Comparison of ENCODE assay signal across 14 cellular contexts in genomic region chr20:64130876-64131275, GRCh38. TPM values are rescaled to one million over a fixed set of nuclear protein-coding genes. Genes with fewer than 3 reads are reported as not detected.
A peak's percentile ranks its signal among the peaks of the same experiment; 100 is the strongest.
DNase-seq lines count a peak whose midpoint lies in the region; ATAC-seq and TF ChIP-seq lines count a peak whose summit lies in the region.
"Had no signal": no experiment of that assay in that cellular context is flagged by ENCODE, and none has a peak within 500 bp of the region (broad histone marks: within the 10 kb centered on the region; RNA-seq: fewer than 3 reads in every experiment).

No MANE protein-coding gene starts in this region.

- no peak overlapping the region for H3K4me3 Mint-ChIP-seq in activated naive CD4-positive, alpha-beta T cell treated with anti-CD3 and anti-CD28 coated beads, Interleukin-2, amount 10 ng/mL, durations not matched to agents 7 days and 5 days
- H3K4me3 Mint-ChIP-seq in activated naive CD4-positive, alpha-beta T cell treated with anti-CD3 and anti-CD28 coated beads for 36 hours = no peak overlapping the region
- H3K4me3 Mint-ChIP-seq: CD4-positive, alpha-beta T cell; HFFc6 had no signal

- no peak for ATAC-seq in RWPE2 (ENCODE audit: low read depth)

- no peak for TF ChIP-seq POLR2A in suprapubic skin (IDR thresholded peaks at IDR 0.05)

- H3K4me3 ChIP-seq in RWPE2 (ENCODE audit: severe bottlenecking) (no peak overlapping the region), suprapubic skin (no peak overlapping the region)
- H3K4me3 ChIP-seq: MG63 had no signal

- no peaks in the 10 kb centered on the region for H3K4me1 Mint-ChIP-seq in activated naive CD4-positive, alpha-beta T cell treated with anti-CD3 and anti-CD28 coated beads, Interleukin-2, amount 10 ng/mL, durations not matched to agents 7 days and 5 days
- no peaks in the 10 kb centered on the region for H3K4me1 Mint-ChIP-seq in activated naive CD4-positive, alpha-beta T cell treated with anti-CD3 and anti-CD28 coated beads for 36 hours (ENCODE audit: low read depth)

- CTCF ChIA-PET in activated naive CD4-positive, alpha-beta T cell treated with anti-CD3 and anti-CD28 coated beads, Interleukin-2, amount 10 ng/mL, durations not matched to agents 7 days and 5 days (lab: Charles Lee) = no interaction called here
- CTCF ChIA-PET in activated naive CD4-positive, alpha-beta T cell treated with anti-CD3 and anti-CD28 coated beads for 36 hours (lab: Charles Lee) = interaction anchor here (0.9 kb wide), 1 partner anchor 11 kb away, joined by 3 read pairs; no protein-coding TSS in a partner anchor

- TF ChIP-seq CTCF in RWPE2 (IDR thresholded peaks at IDR 0.05; ENCODE audit: poor library complexity, severe bottlenecking) = no peak
- TF ChIP-seq CTCF in suprapubic skin (IDR thresholded peaks at IDR 0.05) = no peak

- H3K9me3 ChIP-seq in RWPE2 (ENCODE audit: severe bottlenecking) (no peaks in the 10 kb centered on the region), suprapubic skin (no peaks in the 10 kb centered on the region)

- peak; percentile 14 for DNase-seq in activated naive CD4-positive, alpha-beta T cell treated with anti-CD3 and anti-CD28 coated beads, Interleukin-2, amount 10 ng/mL, durations not matched to agents 7 days and 5 days
- DNase-seq in activated naive CD4-positive, alpha-beta T cell treated with anti-CD3 and anti-CD28 coated beads for 36 hours = no peak
- DNase-seq in RWPE2 (ENCODE audit: low spot score) (peak; percentile 71), mesenteric fat pad (ENCODE audit: low spot score) (peak; percentile 43), suprapubic skin (ENCODE audit: low spot score in 2 of 2) (peak; percentile 19 to 47), G401 (ENCODE audit: low spot score) (no peak)
- DNase-seq in central memory CD4-positive, alpha-beta T cell = no peak
- DNase-seq: CD4-positive, alpha-beta T cell; Kasumi-1; NCI-H1048; NCI-H1436 treated with DMSO at 0.1 percent for 48 hours had no signal

- H3K27ac Mint-ChIP-seq in activated naive CD4-positive, alpha-beta T cell treated with anti-CD3 and anti-CD28 coated beads, Interleukin-2, amount 10 ng/mL, durations not matched to agents 7 days and 5 days = no peak overlapping the region
- no peak overlapping the region for H3K27ac Mint-ChIP-seq in activated naive CD4-positive, alpha-beta T cell treated with anti-CD3 and anti-CD28 coated beads for 36 hours
- H3K27ac Mint-ChIP-seq: CD4-positive, alpha-beta T cell; HFFc6 had no signal

- no peak overlapping the region for H3K27ac ChIP-seq in RWPE2 (ENCODE audit: poor library complexity, severe bottlenecking)
- H3K27ac ChIP-seq in suprapubic skin = no peak overlapping the region

- H3K36me3 Mint-ChIP-seq in activated naive CD4-positive, alpha-beta T cell treated with anti-CD3 and anti-CD28 coated beads, Interleukin-2, amount 10 ng/mL, durations not matched to agents 7 days and 5 days = no peaks in the 10 kb centered on the region
- no peaks in the 10 kb centered on the region for H3K36me3 Mint-ChIP-seq in activated naive CD4-positive, alpha-beta T cell treated with anti-CD3 and anti-CD28 coated beads for 36 hours (ENCODE audit: low read depth)

- 87% methylated on average over 10 of the region's 10 CpGs for WGBS in suprapubic skin

- TF ChIP-seq EP300 in suprapubic skin (IDR thresholded peaks at IDR 0.05) = no peak

- H3K4me1 ChIP-seq in RWPE2 (ENCODE audit: insufficient read depth, poor library complexity, severe bottlenecking) = no peaks in the 10 kb centered on the region
- no peaks in the 10 kb centered on the region for H3K4me1 ChIP-seq in suprapubic skin
- H3K4me1 ChIP-seq: Caco-2 had no signal

- H3K36me3 ChIP-seq in RWPE2 (ENCODE audit: low read depth) (no peaks in the 10 kb centered on the region), suprapubic skin (no peaks in the 10 kb centered on the region)
- H3K36me3 ChIP-seq: MG63 had no signal

- peaks cover 12% of the 10 kb centered on the region for H3K27me3 Mint-ChIP-seq in activated naive CD4-positive, alpha-beta T cell treated with anti-CD3 and anti-CD28 coated beads, Interleukin-2, amount 10 ng/mL, durations not matched to agents 7 days and 5 days
- peaks cover 6% of the 10 kb centered on the region for H3K27me3 Mint-ChIP-seq in activated naive CD4-positive, alpha-beta T cell treated with anti-CD3 and anti-CD28 coated beads for 36 hours (ENCODE audit: low read depth)

- H3K9me3 Mint-ChIP-seq in activated naive CD4-positive, alpha-beta T cell treated with anti-CD3 and anti-CD28 coated beads, Interleukin-2, amount 10 ng/mL, durations not matched to agents 7 days and 5 days = no peaks in the 10 kb centered on the region
- no peaks in the 10 kb centered on the region for H3K9me3 Mint-ChIP-seq in activated naive CD4-positive, alpha-beta T cell treated with anti-CD3 and anti-CD28 coated beads for 36 hours
- H3K9me3 Mint-ChIP-seq: CD4-positive, alpha-beta T cell; HFFc6 had no signal

- H3K27me3 ChIP-seq in RWPE2 (ENCODE audit: insufficient read depth, poor library complexity, severe bottlenecking) (peaks cover 32% of the 10 kb centered on the region), suprapubic skin (peaks cover 33% of the 10 kb centered on the region)

- intact Hi-C loops in activated naive CD4-positive, alpha-beta T cell treated with anti-CD3 and anti-CD28 coated beads for 36 hours (cut with micrococcal nuclease) = no loop called here

- in situ Hi-C loops in G401 (cut with HindIII; ENCODE audit: low sequenced_read_pairs) = no loop called here

RNA-seq across cellular contexts. Expression of gene NPBWR2, which starts 23.5 kb away (rescaled TPM):
- not detected for total RNA-seq in activated naive CD4-positive, alpha-beta T cell treated with anti-CD3 and anti-CD28 coated beads for 36 hours
- total RNA-seq in mesenteric fat pad = not detected
- total RNA-seq in suprapubic skin = not detected
- not detected in 2 replicates for total RNA-seq in G401 (2014; rRNA removed; shearing (Covaris generic))
- total RNA-seq: Caco-2, HFFc6 had no signal

RNA-seq across cellular contexts. Expression of gene MYT1, which starts 33.4 kb away (rescaled TPM):
- total RNA-seq in activated naive CD4-positive, alpha-beta T cell treated with anti-CD3 and anti-CD28 coated beads for 36 hours = under 1 TPM; 0.05 TPM
- total RNA-seq in mesenteric fat pad (not detected), suprapubic skin (under 1 TPM in 1 of 4 donors, not detected in 3; 0.34 TPM)
- total RNA-seq in G401 (2014; rRNA removed; shearing (Covaris generic)) = 0.12 and 0.20 TPM in 2 replicates
- total RNA-seq: HFFc6 had no signal

RNA-seq across cellular contexts. Expression of gene LKAAEAR1, which starts 46.7 kb away (rescaled TPM):
- total RNA-seq in activated naive CD4-positive, alpha-beta T cell treated with anti-CD3 and anti-CD28 coated beads for 36 hours = under 1 TPM; 0.33 to 0.62 TPM
- total RNA-seq in mesenteric fat pad (not detected), suprapubic skin (not detected)
- not detected in 2 replicates for total RNA-seq in G401 (2014; rRNA removed; shearing (Covaris generic))
- total RNA-seq: Caco-2, HFFc6 had no signal

RNA-seq across cellular contexts. Expression of gene OPRL1, which starts 51.0 kb away (rescaled TPM):
- total RNA-seq in activated naive CD4-positive, alpha-beta T cell treated with anti-CD3 and anti-CD28 coated beads for 36 hours = under 1 TPM; 0.45 to 0.47 TPM
- 1.3 TPM for total RNA-seq in mesenteric fat pad
- under 1 TPM; 0.45 to 0.68 (median 0.52) TPM for total RNA-seq in suprapubic skin
- total RNA-seq in G401 (2014; rRNA removed; shearing (Covaris generic)) = 4.2 and 5.0 TPM in 2 replicates

RNA-seq across cellular contexts. Expression of gene RGS19, which starts 51.6 kb away (rescaled TPM):
- total RNA-seq in activated naive CD4-positive, alpha-beta T cell treated with anti-CD3 and anti-CD28 coated beads for 36 hours = 10 to 100 TPM; 20.6 to 23.5 TPM
- total RNA-seq in mesenteric fat pad (29.0 TPM), suprapubic skin (10 to 100 TPM; 14.8 to 18.4 (median 16.2) TPM)
- 32.9 and 33.4 TPM in 2 replicates for total RNA-seq in G401 (2014; rRNA removed; shearing (Covaris generic))

Comparison
In these comparisons a context has a peak if more than half of its experiments do, and no peak if none do; other contexts are left out.
1. DNase-seq: peak in activated naive CD4-positive, alpha-beta T cell treated with anti-CD3 and anti-CD28 coated beads, Interleukin-2, amount 10 ng/mL, durations not matched to agents 7 days and 5 days (single experiment), RWPE2 (single experiment), mesenteric fat pad (single experiment) and suprapubic skin (2 of 2); none in activated naive CD4-positive, alpha-beta T cell treated with anti-CD3 and anti-CD28 coated beads for 36 hours (single experiment), central memory CD4-positive, alpha-beta T cell (single experiment) and G401 (single experiment).